11 cellular contexts compared by ENCODE assay signal in genomic region chr16:73054131-73054496, GRCh38. TPM values are rescaled to one million over a fixed set of nuclear protein-coding genes. Genes with fewer than 3 reads are reported as not detected.
DNase-seq lines count a peak whose midpoint lies in the region; ATAC-seq and TF ChIP-seq lines count a peak whose summit lies in the region.
"Had no signal": no experiment of that assay in that cellular context is flagged by ENCODE, and none has a peak within 500 bp of the region (broad histone marks: within the 10 kb centered on the region; RNA-seq: fewer than 3 reads in every experiment).

No MANE protein-coding gene starts in this region.

- H3K4me3 ChIP-seq in HEK293 (ENCODE audit: low read depth, low read length): no peak overlapping the region
- peak overlapping the region; percentile 25 for H3K4me3 ChIP-seq in SJSA1
- peak overlapping the region; percentile 42 for H3K4me3 ChIP-seq in iPS-18a (ENCODE audit: low read length)
- H3K4me3 ChIP-seq in skeletal muscle satellite cell (ENCODE audit: low read length): peak overlapping the region; percentile 67
- no peak overlapping the region for H3K4me3 ChIP-seq in CD8-positive, alpha-beta memory T cell (ENCODE audit: low read length)

- CTCF ChIA-PET in HEK293 (lab: Yijun Ruan, JAX): interaction anchor here (1.1 kb wide), 1 partner anchor 221 kb away, joined by 6 read pairs; no protein-coding TSS in a partner anchor
- CTCF ChIA-PET in CD8-positive, alpha-beta memory T cell (lab: Charles Lee): no interaction called here

- H3K27me3 Mint-ChIP-seq in CD8-positive, alpha-beta memory T cell: peaks cover 6 to 34% of the 10 kb centered on the region in 2 donors

- POLR2A ChIA-PET in HEK293 (lab: Yijun Ruan, JAX): interaction anchor here (0.6 to 3.4 kb wide), 5 partner anchors 16 to 961 kb away, joined by 3 to 12 read pairs (median 5); partner anchors contain the start of genes DHX38 and TXNL4B
- POLR2A ChIA-PET in CD8-positive, alpha-beta memory T cell (lab: Charles Lee): no interaction called here

- peak overlapping the region; percentile 86 for H3K4me2 ChIP-seq in skeletal muscle satellite cell (ENCODE audit: low read length)

- H3K4me1 ChIP-seq in HEK293 (ENCODE audit: control insufficient read depth, insufficient read depth, low read length): peaks cover 50% of the 10 kb centered on the region
- H3K4me1 ChIP-seq in SJSA1 (replicated peaks): peaks cover 70% of the 10 kb centered on the region
- peaks cover 43% of the 10 kb centered on the region for H3K4me1 ChIP-seq in iPS-18a (ENCODE audit: control insufficient read depth, low read depth, low read length)
- peaks cover 68% of the 10 kb centered on the region for H3K4me1 ChIP-seq in skeletal muscle satellite cell (ENCODE audit: control insufficient read depth, insufficient read depth, low read length)
- H3K4me1 ChIP-seq in CD8-positive, alpha-beta memory T cell (ENCODE audit: insufficient read depth, low read length): no peaks in the 10 kb centered on the region

- H3K9me3 Mint-ChIP-seq in CD8-positive, alpha-beta memory T cell: peaks cover 0 to 8% (median 0%) of the 10 kb centered on the region in 5 donors
- H3K9me3 Mint-ChIP-seq: activated naive CD8-positive, alpha-beta T cell treated with anti-CD3 and anti-CD28 coated beads for 36 hours had no signal

- no peak overlapping the region for H3K9ac ChIP-seq in iPS-18a (ENCODE audit: low read length)
- H3K9ac ChIP-seq in skeletal muscle satellite cell (ENCODE audit: low read depth, low read length): peak overlapping the region; percentile 86

- TF ChIP-seq CTCF in HEK293 (tag by site-specific recombination; IDR thresholded peaks at IDR 0.05): no peak

- peaks cover 8 to 10% (median 9%) of the 10 kb centered on the region in 3 donors for H3K4me1 Mint-ChIP-seq in CD8-positive, alpha-beta memory T cell

- H3K27me3 ChIP-seq in SJSA1 (replicated peaks) (no peaks in the 10 kb centered on the region), iPS-18a (ENCODE audit: control insufficient read depth, insufficient read depth, low read length) (peaks cover 87% of the 10 kb centered on the region), skeletal muscle satellite cell (ENCODE audit: control insufficient read depth, insufficient read depth, low read length) (no peaks in the 10 kb centered on the region)
- peaks cover 19% of the 10 kb centered on the region for H3K27me3 ChIP-seq in CD8-positive, alpha-beta memory T cell (ENCODE audit: insufficient read depth, low read length, poor library complexity, severe bottlenecking)

- in situ Hi-C loops in G401 (cut with HindIII; ENCODE audit: low sequenced_read_pairs): no loop called here

- no peaks in the 10 kb centered on the region for H3K36me3 ChIP-seq in HEK293 (ENCODE audit: control insufficient read depth in 2 of 2, insufficient read depth in 1 of 2, low read length in 2 of 2)
- no peaks in the 10 kb centered on the region for H3K36me3 ChIP-seq in SJSA1
- H3K36me3 ChIP-seq in iPS-18a (ENCODE audit: control insufficient read depth, low read depth, low read length): no peaks in the 10 kb centered on the region
- no peaks in the 10 kb centered on the region for H3K36me3 ChIP-seq in skeletal muscle satellite cell (ENCODE audit: insufficient read depth, low read length)
- H3K36me3 ChIP-seq in CD8-positive, alpha-beta memory T cell (ENCODE audit: insufficient read depth, low read length): no peaks in the 10 kb centered on the region

- no peak overlapping the region for H3K4me3 Mint-ChIP-seq in CD8-positive, alpha-beta memory T cell
- H3K4me3 Mint-ChIP-seq: activated naive CD8-positive, alpha-beta T cell treated with anti-CD3 and anti-CD28 coated beads for 36 hours had no signal

- ATAC-seq in GM21447 (IDR thresholded peaks at IDR 0.05; ENCODE audit: unreplicated experiment): no peak

- H3K36me3 Mint-ChIP-seq in CD8-positive, alpha-beta memory T cell: no peaks in the 10 kb centered on the region
- H3K36me3 Mint-ChIP-seq: activated naive CD8-positive, alpha-beta T cell treated with anti-CD3 and anti-CD28 coated beads for 36 hours had no signal

- peak in 1 of 2 experiments; percentile 41 for DNase-seq in SJSA1 (ENCODE audit: low read depth in 1 of 2, low spot score in 2 of 2)
- no peak for DNase-seq in G401 (ENCODE audit: low spot score)
- DNase-seq in CD8-positive, alpha-beta memory T cell: no peak
- DNase-seq in NCI-H345 treated with DMSO at 0.1 percent for 48 hours (lab: John Stamatoyannopoulos, UW; ENCODE audit: unreplicated experiment): no peak
- DNase-seq: activated naive CD8-positive, alpha-beta T cell treated with anti-CD3 and anti-CD28 coated beads for 36 hours; midbrain; NK-92 treated with Interleukin-12 subunit alpha and Interleukin-12 subunit beta, amount 100 ng/mL, for 24 hours had no signal

- peak overlapping the region; percentile 96 for H3K27ac ChIP-seq in HEK293 (ENCODE audit: extremely low read depth, low read depth, low read length)
- peak overlapping the region; percentile 98 for H3K27ac ChIP-seq in SJSA1
- H3K27ac ChIP-seq in iPS-18a (ENCODE audit: low read length): no peak overlapping the region
- no peak overlapping the region for H3K27ac ChIP-seq in CD8-positive, alpha-beta memory T cell (ENCODE audit: low read depth, low read length)

- H3K9me3 ChIP-seq in HEK293 (ENCODE audit: control insufficient read depth, insufficient read depth, low read depth, low read length) (no peaks in the 10 kb centered on the region), SJSA1 (replicated peaks) (no peaks in the 10 kb centered on the region), iPS-18a (ENCODE audit: control insufficient read depth, low read depth, low read length) (no peaks in the 10 kb centered on the region), skeletal muscle satellite cell (replicated peaks; ENCODE audit: low read length) (no peaks in the 10 kb centered on the region)
- H3K9me3 ChIP-seq in CD8-positive, alpha-beta memory T cell (ENCODE audit: low read length): no peaks in the 10 kb centered on the region

- no peak overlapping the region for H3K27ac Mint-ChIP-seq in CD8-positive, alpha-beta memory T cell
- H3K27ac Mint-ChIP-seq: activated naive CD8-positive, alpha-beta T cell treated with anti-CD3 and anti-CD28 coated beads for 36 hours had no signal

TF ChIP-seq in HEK293, 187 proteins besides CTCF, POLR2A, EP300 and RAD21:
- TF ChIP-seq ZNF391 (tag by site-specific recombination; IDR thresholded peaks at IDR 0.05; ENCODE audit: borderline replicate concordance, low read depth): no peak
- TF ChIP-seq ZFHX2 (tag by site-specific recombination; conservative IDR thresholded peaks at IDR 0.05): 0 out of 2 replicates have a peak, but pooled peaks have one; percentile 6
- TF ChIP-seq ZNF335 (tag by site-specific recombination; conservative IDR thresholded peaks at IDR 0.05): peak; percentile 54

RNA-seq across cellular contexts. Expression of gene ZFHX3, which starts 6.2 kb away (rescaled TPM):
- 2.1 and 2.3 TPM in 2 replicates for total RNA-seq in SJSA1 (2014; rRNA removed; shearing (Covaris generic))
- 5.1 and 8.3 TPM in 2 replicates for total RNA-seq in skeletal muscle satellite cell (2012; rRNA removed)
- total RNA-seq in G401 (2014; rRNA removed; shearing (Covaris generic)): 1.5 and 3.5 TPM in 2 replicates
- total RNA-seq in CD8-positive, alpha-beta memory T cell: under 1 TPM; 0.20 to 0.22 TPM
- 0.13 TPM for polyA plus RNA-seq in CD8-positive, alpha-beta memory T cell

Comparison
In these comparisons a context has a peak if more than half of its experiments do, and no peak if none do; other contexts are left out.
1. H3K27ac ChIP-seq: peak in HEK293 (single experiment) and SJSA1 (single experiment); none in iPS-18a (single experiment) and CD8-positive, alpha-beta memory T cell (single experiment).
2. H3K4me3 ChIP-seq: peak in SJSA1 (single experiment), iPS-18a (single experiment) and skeletal muscle satellite cell (single experiment); none in HEK293 (single experiment) and CD8-positive, alpha-beta memory T cell (single experiment).